Comparison of ENCODE assay signal across 1 cellular context in genomic region chr18:22385718-22386117, GRCh38.
TF ChIP-seq lines count a peak whose summit lies in the region.

No MANE protein-coding gene starts in this region.

TF ChIP-seq in IMR-90, 13 proteins besides CTCF, POLR2A, EP300 and RAD21:
- TF ChIP-seq ELK1 (IDR thresholded peaks at IDR 0.05; ENCODE audit: borderline replicate concordance, low read depth, low read length) (no peak), RCOR1 (IDR thresholded peaks at IDR 0.05; ENCODE audit: insufficient replicate concordance, low read length) (no peak), CHD1 (IDR thresholded peaks at IDR 0.05; ENCODE audit: low read depth, low read length) (no peak), BHLHE40 (IDR thresholded peaks at IDR 0.05; ENCODE audit: low read depth, low read length) (peak; percentile 32; the same call in 1 of the 2 replicates), FOS (IDR thresholded peaks at IDR 0.05; ENCODE audit: low read depth, low read length) (peak; percentile 45; the same call in 1 of the 2 replicates), CEBPB (IDR thresholded peaks at IDR 0.05; ENCODE audit: low read depth, low read length) (peak; percentile 71), MAFK (IDR thresholded peaks at IDR 0.05; ENCODE audit: low read depth, low read length) (no peak; the same call in 1 of the 2 replicates)
- TF ChIP-seq, protein P1, sequence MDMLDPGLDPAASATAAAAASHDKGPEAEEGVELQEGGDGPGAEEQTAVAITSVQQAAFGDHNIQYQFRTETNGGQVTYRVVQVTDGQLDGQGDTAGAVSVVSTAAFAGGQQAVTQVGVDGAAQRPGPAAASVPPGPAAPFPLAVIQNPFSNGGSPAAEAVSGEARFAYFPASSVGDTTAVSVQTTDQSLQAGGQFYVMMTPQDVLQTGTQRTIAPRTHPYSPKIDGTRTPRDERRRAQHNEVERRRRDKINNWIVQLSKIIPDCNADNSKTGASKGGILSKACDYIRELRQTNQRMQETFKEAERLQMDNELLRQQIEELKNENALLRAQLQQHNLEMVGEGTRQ (IDR thresholded peaks at IDR 0.05; ENCODE audit: low read depth, low read length) = no peak
